8 cellular contexts compared by ENCODE assay signal in the genomic region with DNA sequence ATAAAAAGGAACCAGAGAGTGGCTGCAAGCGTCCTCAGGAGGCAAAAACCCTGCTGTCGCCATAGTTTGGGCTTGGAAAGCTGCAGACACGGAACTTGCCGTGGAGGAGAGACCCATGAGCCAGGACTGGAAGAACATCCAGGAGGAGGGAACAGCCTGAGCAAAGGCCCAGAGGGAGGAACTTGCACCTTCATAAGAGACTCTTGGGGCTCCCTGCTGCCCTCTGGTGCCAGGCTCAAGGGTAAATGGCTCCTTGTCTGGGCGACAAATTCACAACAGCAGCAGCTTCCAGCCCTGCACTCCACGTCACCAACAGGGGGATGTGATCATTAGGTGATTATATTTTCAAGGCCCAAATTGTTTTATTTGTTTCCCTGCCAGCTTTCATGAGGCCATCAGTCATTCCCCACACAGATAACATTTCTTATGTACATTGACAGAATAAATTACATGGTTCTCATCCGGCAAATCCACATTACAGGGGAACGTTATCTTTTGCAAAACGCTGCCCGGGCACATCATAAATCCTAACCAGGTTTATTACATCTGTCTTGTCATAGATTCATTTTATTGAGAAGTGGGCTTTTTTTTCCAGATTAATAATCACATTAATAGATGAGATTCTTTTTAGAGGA.
A peak's percentile ranks its signal among the peaks of the same experiment; 100 is the strongest.
DNase-seq lines count a peak whose midpoint lies in the region; TF ChIP-seq lines count a peak whose summit lies in the region.

No MANE protein-coding gene starts in this region.

- no peak overlapping the region for H3K27ac ChIP-seq in brain microvascular endothelial cell
- H3K27ac ChIP-seq in neural cell (ENCODE audit: low read length) = no peak overlapping the region

- TF ChIP-seq EP300 in neural cell (conservative IDR thresholded peaks at IDR 0.05; ENCODE audit: poor library complexity, severe bottlenecking) = no peak

- no peaks in the 10 kb centered on the region for H3K9me3 ChIP-seq in neural cell (ENCODE audit: low read length)

- DNase-seq in AG20443 (ENCODE audit: low spot score) = peak; percentile 9
- peak; percentile 32 for DNase-seq in GM13977 (ENCODE audit: low spot score)
- peak; percentile 89 for DNase-seq in NCI-H2227 (lab: John Stamatoyannopoulos, UW; ENCODE audit: unreplicated experiment)
- DNase-seq in brain microvascular endothelial cell = peak; percentile 8
- no peak for DNase-seq in OCI-M2 (lab: John Stamatoyannopoulos, UW; ENCODE audit: unreplicated experiment)
- DNase-seq in 8988T = no peak
- no peak for DNase-seq in KG1 (lab: John Stamatoyannopoulos, UW)

- peak; percentile 51 for TF ChIP-seq CTCF in GM13977 (IDR thresholded peaks at IDR 0.05; ENCODE audit: extremely low read depth, insufficient read depth, missing control alignments)
- peak; percentile 26 for TF ChIP-seq CTCF in brain microvascular endothelial cell (IDR thresholded peaks at IDR 0.05; ENCODE audit: low read depth, low read length, missing control alignments)
- TF ChIP-seq CTCF in neural cell (IDR thresholded peaks at IDR 0.05; ENCODE audit: poor library complexity, severe bottlenecking) = peak; percentile 32

- H3K27me3 ChIP-seq in brain microvascular endothelial cell (replicated peaks) (no peaks in the 10 kb centered on the region), neural cell (ENCODE audit: insufficient read depth, low read depth, low read length) (no peaks in the 10 kb centered on the region)

- H3K4me2 ChIP-seq in neural cell (ENCODE audit: low read length) = no peak overlapping the region

- H3K9ac ChIP-seq in neural cell (ENCODE audit: low read length) = no peak overlapping the region

- H3K36me3 ChIP-seq in brain microvascular endothelial cell (replicated peaks) (no peaks in the 10 kb centered on the region), neural cell (ENCODE audit: insufficient read depth, low read length) (no peaks in the 10 kb centered on the region)

- no peaks in the 10 kb centered on the region for H4K20me1 ChIP-seq in neural cell (ENCODE audit: insufficient read depth)

- H3K79me2 ChIP-seq in neural cell (replicated peaks; ENCODE audit: insufficient read depth, low read length) = no peaks in the 10 kb centered on the region

- no peak overlapping the region for H2AFZ ChIP-seq in neural cell (ENCODE audit: low read depth, low read length)

- H3K4me3 ChIP-seq in brain microvascular endothelial cell (ENCODE audit: low read depth, low read length) (no peak overlapping the region), neural cell (ENCODE audit: low read length) (no peak overlapping the region)

- no peaks in the 10 kb centered on the region for H3F3A ChIP-seq in neural cell (ENCODE audit: insufficient read depth, low read length, poor library complexity, severe bottlenecking)

- in situ Hi-C loops in GM13977 (cut with MboI; ENCODE audit: low pct_unique_long_range_greater_than_20kb, low sequenced_read_pairs, unreplicated experiment) = no loop called here
- in situ Hi-C loops in brain microvascular endothelial cell (cut with HindIII; ENCODE audit: low pct_ligation_motif_present, low sequenced_read_pairs) = no loop called here

- H3K9me2 ChIP-seq in neural cell (ENCODE audit: insufficient read depth, low read length) = no peaks in the 10 kb centered on the region

- no peak for TF ChIP-seq RAD21 in neural cell (conservative IDR thresholded peaks at IDR 0.05)

TF ChIP-seq in neural cell, 6 proteins besides CTCF, POLR2A, EP300 and RAD21:
- TF ChIP-seq SMC3 (conservative IDR thresholded peaks at IDR 0.05; ENCODE audit: poor library complexity) = peak; percentile 39
- no peak for TF ChIP-seq MXI1 (conservative IDR thresholded peaks at IDR 0.05; ENCODE audit: poor library complexity, severe bottlenecking)

Comparison
In these comparisons a context has a peak if more than half of its experiments do, and no peak if none do; other contexts are left out.
1. DNase-seq: peak in AG20443 (single experiment), GM13977 (single experiment), NCI-H2227 (single experiment) and brain microvascular endothelial cell (single experiment); none in OCI-M2 (single experiment), 8988T (single experiment) and KG1 (single experiment).
2. Peak in every context shown above with its lines, with median percentiles within 50 percentile points of each other: CTCF ChIP-seq.